Comparison of ENCODE assay signal across 13 cellular contexts in genomic region chr12:6212086-6212485, GRCh38. TPM values are rescaled to one million over a fixed set of nuclear protein-coding genes. Genes with fewer than 3 reads are reported as not detected.
DNase-seq lines count a peak whose midpoint lies in the region; TF ChIP-seq lines count a peak whose summit lies in the region.
"Had no signal": no experiment of that assay in that cellular context is flagged by ENCODE, and none has a peak within 500 bp of the region (broad histone marks: within the 10 kb centered on the region; RNA-seq: fewer than 3 reads in every experiment).

No MANE protein-coding gene starts in this region.

- H3K23ac ChIP-seq in neuronal stem cell (ENCODE audit: low read depth, low read length, poor library complexity): no peak overlapping the region

- peak overlapping the region; percentile 18 for H2AFZ ChIP-seq in neuronal stem cell (ENCODE audit: low read length)

- peaks cover 25% of the 10 kb centered on the region for H3K4me1 ChIP-seq in SJCRH30
- peaks cover 75 to 100% (median 98%) of the 10 kb centered on the region in 3 donors for H3K4me1 ChIP-seq in esophagus squamous epithelium
- H3K4me1 ChIP-seq in neuronal stem cell (ENCODE audit: control insufficient read depth in 2 of 2, insufficient read depth in 1 of 2, low read depth in 1 of 2, low read length in 2 of 2): peaks cover 10 to 29% of the 10 kb centered on the region in 2 donors
- H3K4me1 ChIP-seq in urinary bladder (ENCODE audit: insufficient read depth): peaks cover 1% of the 10 kb centered on the region

- H3K79me1 ChIP-seq in neuronal stem cell (ENCODE audit: low read depth, low read length): no peaks in the 10 kb centered on the region

- DNase-seq in SJCRH30 (peak; percentile 28 to 48), esophagus squamous epithelium (lab: John Stamatoyannopoulos, UW) (no peak), neuronal stem cell (ENCODE audit: low spot score) (no peak), G401 (ENCODE audit: low spot score) (no peak), occipital lobe (lab: John Stamatoyannopoulos, UW) (no peak), NCI-H1436 (lab: John Stamatoyannopoulos, UW) (no peak)
- DNase-seq: activated naive CD8-positive, alpha-beta T cell treated with anti-CD3 and anti-CD28 coated beads, Interleukin-2, amount 10 ng/mL, durations not matched to agents 7 days and 5 days; CD8-positive, alpha-beta memory T cell; GF-D8; NCI-H187; NCI-H69 had no signal

- no peak overlapping the region for H3K4ac ChIP-seq in neuronal stem cell (ENCODE audit: low read length)

- H3K4me3 ChIP-seq in SJCRH30: no peak overlapping the region
- no peak overlapping the region for H3K4me3 ChIP-seq in esophagus squamous epithelium
- no peak overlapping the region for H3K4me3 ChIP-seq in neuronal stem cell (ENCODE audit: low read length in 2 of 2)
- no peak overlapping the region for H3K4me3 ChIP-seq in urinary bladder (ENCODE audit: low read depth, low read length)
- H3K4me3 ChIP-seq: left lung had no signal

- H3K9me3 ChIP-seq in SJCRH30 (replicated peaks): no peaks in the 10 kb centered on the region
- H3K9me3 ChIP-seq in esophagus squamous epithelium: no peaks in the 10 kb centered on the region
- no peaks in the 10 kb centered on the region for H3K9me3 ChIP-seq in neuronal stem cell (replicated peaks in 1 of 2; ENCODE audit: control insufficient read depth in 2 of 2, insufficient read depth in 1 of 2, low read depth in 1 of 2, low read length in 2 of 2)
- H3K9me3 ChIP-seq: left lung had no signal

- TF ChIP-seq CTCF in esophagus squamous epithelium (IDR thresholded peaks at IDR 0.05): no peak

- no peak overlapping the region for H3K9ac ChIP-seq in neuronal stem cell (ENCODE audit: low read depth, low read length, poor library complexity)

- no peak overlapping the region for H2BK5ac ChIP-seq in neuronal stem cell (ENCODE audit: low read length)

- H3K27me3 ChIP-seq in SJCRH30 (no peaks in the 10 kb centered on the region), esophagus squamous epithelium (no peaks in the 10 kb centered on the region), neuronal stem cell (ENCODE audit: control insufficient read depth in 3 of 3, insufficient read depth in 3 of 3, low read depth in 1 of 3, low read length in 3 of 3) (no peaks in the 10 kb centered on the region)
- H3K27me3 ChIP-seq: left lung had no signal

- H3K36me3 ChIP-seq in SJCRH30 (no peaks in the 10 kb centered on the region), esophagus squamous epithelium (peaks cover 0 to 60% (median 6%) of the 10 kb centered on the region in 3 donors), neuronal stem cell (replicated peaks in 1 of 2; ENCODE audit: control insufficient read depth in 2 of 2, insufficient read depth in 2 of 2, low read length in 2 of 2) (no peaks in the 10 kb centered on the region), urinary bladder (ENCODE audit: insufficient read depth) (no peaks in the 10 kb centered on the region)

- no peak overlapping the region for H3K4me2 ChIP-seq in neuronal stem cell (ENCODE audit: insufficient read depth, low read length, poor library complexity, severe bottlenecking)

- in situ Hi-C loops in G401 (cut with HindIII; ENCODE audit: low sequenced_read_pairs): no loop called here

- no peak overlapping the region for H3K18ac ChIP-seq in neuronal stem cell (ENCODE audit: low read length)

- intact Hi-C loops in esophagus squamous epithelium (cut with DNase I): no loop called here

- TF ChIP-seq POLR2A in esophagus squamous epithelium (IDR thresholded peaks at IDR 0.05): no peak

- H2BK120ac ChIP-seq in neuronal stem cell (ENCODE audit: low read depth, low read length): no peak overlapping the region

- no peak overlapping the region for H4K8ac ChIP-seq in neuronal stem cell (ENCODE audit: low read depth, low read length)

- 20 to 39% methylated on average over 2 to 5 of the region's 7 CpGs for WGBS in esophagus squamous epithelium, 2 donors
- no CpG with 5 or more reads among the region's 7 CpGs for WGBS in neuronal stem cell (ENCODE audit: extremely low coverage in 2 of 2, insufficient read length in 2 of 2, insufficient replicate concordance in 1 of 2), 2 donors
- 56% methylated on average over 7 of the region's 7 CpGs for WGBS in urinary bladder

- H3K14ac ChIP-seq in neuronal stem cell (ENCODE audit: low read length): no peak overlapping the region

- peak overlapping the region; percentile 31 for H2AK5ac ChIP-seq in neuronal stem cell (ENCODE audit: low read depth, low read length)

- no peak overlapping the region for H2BK12ac ChIP-seq in neuronal stem cell (ENCODE audit: low read length)

- no peak overlapping the region for H4K91ac ChIP-seq in neuronal stem cell (ENCODE audit: low read depth, low read length, poor library complexity)

- no peak overlapping the region for H3K27ac ChIP-seq in SJCRH30
- H3K27ac ChIP-seq in esophagus squamous epithelium: peak overlapping the region; percentile 91 to 98 (median 94)
- no peak overlapping the region for H3K27ac ChIP-seq in neuronal stem cell (replicated peaks; ENCODE audit: low read length)
- peak overlapping the region; percentile 51 for H3K27ac ChIP-seq in urinary bladder (ENCODE audit: low read depth)
- H3K27ac ChIP-seq: left lung had no signal

- no peak overlapping the region for H2BK15ac ChIP-seq in neuronal stem cell (ENCODE audit: low read length)

RNA-seq across cellular contexts. Expression of gene CD9, which starts 11.9 kb away (rescaled TPM):
- 220 and 239 TPM in 2 replicates for total RNA-seq in SJCRH30 (2014; rRNA removed; shearing (Covaris generic))
- 1,000 to 10,000 TPM in 1 of 4 donors, 100 to 1,000 TPM in 3; 464 to 1,007 (median 773) TPM for total RNA-seq in esophagus squamous epithelium
- 6.3 TPM for polyA plus RNA-seq in neuronal stem cell (2013, experiment 1 of 2)
- 6.4 TPM for polyA plus RNA-seq in neuronal stem cell (2013, experiment 2 of 2)
- total RNA-seq in urinary bladder: 215 TPM
- 554 TPM for polyA plus RNA-seq in urinary bladder
- 34.3 and 46.6 TPM in 2 replicates for total RNA-seq in G401 (2014; rRNA removed; shearing (Covaris generic))
- total RNA-seq in occipital lobe: 29.5 TPM

Comparison
In these comparisons a context has a peak if more than half of its experiments do, and no peak if none do; other contexts are left out.
1. DNase-seq: peak in SJCRH30 (2 of 2); none in esophagus squamous epithelium (single experiment), neuronal stem cell (single experiment), G401 (single experiment), occipital lobe (single experiment) and NCI-H1436 (single experiment).
2. H3K27ac ChIP-seq: peak in esophagus squamous epithelium (4 of 4) and urinary bladder (single experiment); none in SJCRH30 (single experiment) and neuronal stem cell (single experiment).